8 cellular contexts compared by ENCODE assay signal in genomic region chrX:150984164-150984824, GRCh38. TPM values are rescaled to one million over a fixed set of nuclear protein-coding genes. Genes with fewer than 3 reads are reported as not detected.
DNase-seq lines count a peak whose midpoint lies in the region; ATAC-seq and TF ChIP-seq lines count a peak whose summit lies in the region.

No MANE protein-coding gene starts in this region.

- peaks cover 16 to 18% of the 10 kb centered on the region in 2 donors for H3K36me3 Mint-ChIP-seq in activated naive CD4-positive, alpha-beta T cell treated with anti-CD3 and anti-CD28 coated beads, Interleukin-2, amount 50 U/mL, for 72 hours

- H3K36me3 ChIP-seq in kidney epithelial cell (ENCODE audit: control insufficient read depth, insufficient read depth, low read length) = no peaks in the 10 kb centered on the region
- H3K36me3 ChIP-seq in suprapubic skin = no peaks in the 10 kb centered on the region

- H3K27me3 ChIP-seq in kidney epithelial cell (ENCODE audit: control insufficient read depth, insufficient read depth, low read length) (no peaks in the 10 kb centered on the region), suprapubic skin (no peaks in the 10 kb centered on the region)

- peak; percentile 13 for ATAC-seq in HG03175 (IDR thresholded peaks at IDR 0.05; ENCODE audit: unreplicated experiment)
- ATAC-seq in activated naive CD4-positive, alpha-beta T cell treated with anti-CD3 and anti-CD28 coated beads, Interleukin-2, amount 50 U/mL, for 72 hours = no peak

- no peaks in the 10 kb centered on the region for H3K4me1 ChIP-seq in suprapubic skin

- TF ChIP-seq POLR2A in suprapubic skin (IDR thresholded peaks at IDR 0.05) = no peak

- WGBS in suprapubic skin = 25% methylated on average over 36 of the region's 94 CpGs

- H3K9me3 Mint-ChIP-seq in activated naive CD4-positive, alpha-beta T cell treated with anti-CD3 and anti-CD28 coated beads, Interleukin-2, amount 50 U/mL, for 72 hours = no peaks in the 10 kb centered on the region

- no peaks in the 10 kb centered on the region for H3K9me3 ChIP-seq in suprapubic skin

- peak; percentile 16 to 26 for DNase-seq in stimulated activated CD4-positive, alpha-beta T cell treated with anti-CD3 and anti-CD28 coated beads, Interleukin-2, amount 100 ng/mL, for 24 hours
- no peak for DNase-seq in stimulated activated CD4-positive, alpha-beta T cell treated with anti-CD3 and anti-CD28 coated beads, Interleukin-4, amount 100 ng/mL, for 24 hours
- peak in 1 of 2 donors; percentile 2 for DNase-seq in activated naive CD4-positive, alpha-beta T cell treated with anti-CD3 and anti-CD28 coated beads, Interleukin-2, amount 50 U/mL, for 72 hours (ENCODE audit: low spot score in 2 of 2)
- DNase-seq in kidney epithelial cell (ENCODE audit: low read depth) = no peak
- no peak for DNase-seq in suprapubic skin (ENCODE audit: low spot score in 2 of 2)
- no peak for DNase-seq in NCI-H446 (lab: John Stamatoyannopoulos, UW)
- DNase-seq in NK-92 treated with Interleukin-12 subunit alpha and Interleukin-12 subunit beta, amount 100 ng/mL, for 24 hours (lab: John Stamatoyannopoulos, UW) = no peak

- TF ChIP-seq CTCF in kidney epithelial cell (IDR thresholded peaks at IDR 0.05; ENCODE audit: insufficient read depth, low read length, poor library complexity, severe bottlenecking) = no peak
- no peak for TF ChIP-seq CTCF in suprapubic skin (IDR thresholded peaks at IDR 0.05)

- H3K4me3 ChIP-seq in kidney epithelial cell (ENCODE audit: low read depth, low read length) = peak overlapping the region; percentile 61
- peak overlapping the region; percentile 63 for H3K4me3 ChIP-seq in suprapubic skin

- no peak for TF ChIP-seq EP300 in suprapubic skin (IDR thresholded peaks at IDR 0.05)

- peak overlapping the region; percentile 57 to 91 for H3K27ac Mint-ChIP-seq in activated naive CD4-positive, alpha-beta T cell treated with anti-CD3 and anti-CD28 coated beads, Interleukin-2, amount 50 U/mL, for 72 hours

- H3K27ac ChIP-seq in suprapubic skin = no peak overlapping the region

RNA-seq across cellular contexts. Expression of gene HMGB3, which starts 1.2 kb away (rescaled TPM):
- total RNA-seq in activated naive CD4-positive, alpha-beta T cell treated with anti-CD3 and anti-CD28 coated beads, Interleukin-2, amount 50 U/mL, for 72 hours = 10 to 100 TPM; 21.4 to 34.6 TPM
- total RNA-seq in kidney epithelial cell = 29.9 and 44.6 TPM in 2 replicates
- 10 to 100 TPM in 3 of 4 donors, 1 to 10 TPM in 1; 6.5 to 19.6 (median 12.9) TPM for total RNA-seq in suprapubic skin

Comparison
In these comparisons a context has a peak if more than half of its experiments do, and no peak if none do; other contexts are left out.
1. DNase-seq: peak in stimulated activated CD4-positive, alpha-beta T cell treated with anti-CD3 and anti-CD28 coated beads, Interleukin-2, amount 100 ng/mL, for 24 hours (2 of 2); none in stimulated activated CD4-positive, alpha-beta T cell treated with anti-CD3 and anti-CD28 coated beads, Interleukin-4, amount 100 ng/mL, for 24 hours (single experiment), kidney epithelial cell (single experiment), suprapubic skin (0 of 2), NCI-H446 (0 of 2) and NK-92 treated with Interleukin-12 subunit alpha and Interleukin-12 subunit beta, amount 100 ng/mL, for 24 hours (single experiment).